In genomic region chr11:62336949-62337681, GRCh38 we compare ENCODE assay signal across 8 cellular contexts. TPM values are rescaled to one million over a fixed set of nuclear protein-coding genes. Genes with fewer than 3 reads are reported as not detected.
DNase-seq lines count a peak whose midpoint lies in the region; ATAC-seq, FAIRE-seq and TF ChIP-seq lines count a peak whose summit lies in the region.

ASRGL1 (plus strand) TSS chr11:62337448; CDS start chr11:62337978, 530 bp downstream.

- ATAC-seq in WTC11 (peak; percentile 90), GM21515 (IDR thresholded peaks at IDR 0.05; ENCODE audit: unreplicated experiment) (no peak)

- H3K4me1 ChIP-seq in GM23248 (ENCODE audit: insufficient read depth) (no peaks in the 10 kb centered on the region), small intestine (ENCODE audit: control insufficient read depth in 2 of 2, insufficient read depth in 1 of 2, low read depth in 1 of 2, low read length in 1 of 2) (no peaks in the 10 kb centered on the region)

- no peak for FAIRE-seq in small intestine (lab: Jason Lieb, UNC)

- H3K4me3 Mint-ChIP-seq in WTC11 (peak within 1 kb of the TSS; percentile 92), immature natural killer cell (peak within 1 kb of the TSS; percentile 86 to 95 (median 89))

- peak within 1 kb of the TSS; percentile 73 for H3K4me3 ChIP-seq in GM23248
- H3K4me3 ChIP-seq in cardiac fibroblast (replicated peaks in 1 of 2; ENCODE audit: low read depth in 2 of 2, low read length in 2 of 2), result peak within 1 kb of the TSS; percentile 53 to 60
- H3K4me3 ChIP-seq in small intestine (ENCODE audit: low read depth in 1 of 2, low read length in 2 of 2), result peak within 1 kb of the TSS; percentile 46 to 79

- in situ Hi-C loops in GM23248 (cut with MboI), result no loop called here

- H3K27me3 Mint-ChIP-seq in WTC11 (ENCODE audit: low read depth), result peaks cover 35% of the 10 kb centered on the region
- peaks cover 5 to 16% (median 12%) of the 10 kb centered on the region in 3 donors for H3K27me3 Mint-ChIP-seq in immature natural killer cell (ENCODE audit: low read depth in 3 of 3)

- H3K79me2 ChIP-seq in GM23248 (ENCODE audit: insufficient read depth), result no peaks in the 10 kb centered on the region

- peak within 1 kb of the TSS; percentile 71 for H3K4me2 ChIP-seq in GM23248 (ENCODE audit: unreplicated experiment)

- H3K27ac ChIP-seq in GM23248 (no peak within 1 kb of the TSS), small intestine (ENCODE audit: low read depth in 1 of 2, low read length in 1 of 2) (peak within 1 kb of the TSS in 1 of 2 donors; percentile 12)

- no peak within 1 kb of the TSS for H3K9ac ChIP-seq in GM23248

- H4K20me1 ChIP-seq in GM23248 (ENCODE audit: insufficient read depth), result no peaks in the 10 kb centered on the region

- no peaks in the 10 kb centered on the region for H3F3A ChIP-seq in GM23248 (ENCODE audit: insufficient read depth)

- peaks cover 37% of the 10 kb centered on the region for H3K27me3 ChIP-seq in GM23248 (replicated peaks; ENCODE audit: insufficient read depth)
- H3K27me3 ChIP-seq in small intestine (ENCODE audit: control insufficient read depth in 2 of 2, insufficient read depth in 2 of 2, low read length in 2 of 2), result no peaks in the 10 kb centered on the region

- WGBS in GM23248 (ENCODE audit: low coverage in 1 of 2, low lambda C conversion rate in 2 of 2, missing lambda C conversion rate in 2 of 2), 2 experiments, result 12 to 16% methylated on average over 49 to 67 of the region's 67 CpGs
- 19 to 25% (median 22%) methylated on average over 52 to 67 of the region's 67 CpGs for WGBS in small intestine, 3 donors

- TF ChIP-seq CTCF in WTC11 (IDR thresholded peaks at IDR 0.05) (no peak), cardiac fibroblast (IDR thresholded peaks at IDR 0.05; ENCODE audit: low read depth, low read length) (no peak)

- H3K4me1 Mint-ChIP-seq in WTC11, result peaks cover 26% of the 10 kb centered on the region
- H3K4me1 Mint-ChIP-seq in immature natural killer cell, result peaks cover 10 to 37% of the 10 kb centered on the region in 2 donors

- peak within 1 kb of the TSS; percentile 75 for H2AFZ ChIP-seq in GM23248

- H3K36me3 Mint-ChIP-seq in WTC11, result no peaks in the 10 kb centered on the region
- no peaks in the 10 kb centered on the region for H3K36me3 Mint-ChIP-seq in immature natural killer cell

- H3K9me3 Mint-ChIP-seq in WTC11 (no peaks in the 10 kb centered on the region), immature natural killer cell (no peaks in the 10 kb centered on the region)

- CTCF ChIA-PET in WTC11 (lab: Charles Lee), result interaction anchor here (0.5 to 1.9 kb wide), 7 partner anchors 13 to 206 kb away, joined by 3 to 7 read pairs (median 5); no protein-coding TSS in a partner anchor

- no peaks in the 10 kb centered on the region for H3K36me3 ChIP-seq in GM23248 (ENCODE audit: low read depth)
- no peaks in the 10 kb centered on the region for H3K36me3 ChIP-seq in small intestine (ENCODE audit: control insufficient read depth in 2 of 2, insufficient read depth in 2 of 2, low read length in 2 of 2)

- DNase-seq in C1 segment of cervical spinal cord (lab: John Stamatoyannopoulos, UW), result peak; percentile 16 to 89 (median 76)
- peak; percentile 77 for DNase-seq in GM23248
- DNase-seq in NCI-H2107 (lab: John Stamatoyannopoulos, UW), result peak; percentile 72
- DNase-seq in WTC11 (ENCODE audit: low spot score), result peak; percentile 93
- peak; percentile 47 to 55 for DNase-seq in cardiac fibroblast (ENCODE audit: low read depth in 2 of 2)
- DNase-seq in immature natural killer cell, result peak; percentile 74 to 78 (median 76)
- DNase-seq in small intestine, result peak; percentile 81

- H3K27ac Mint-ChIP-seq in WTC11 (peak within 1 kb of the TSS; percentile 68; the same call in 1 of the 2 replicates), immature natural killer cell (peak within 1 kb of the TSS in 5 of 6 donors; percentile 54 to 76 (median 75))

- no peaks in the 10 kb centered on the region for H3K9me2 ChIP-seq in GM23248 (ENCODE audit: insufficient read depth)

- H3K9me3 ChIP-seq in GM23248 (ENCODE audit: low read depth), result no peaks in the 10 kb centered on the region
- H3K9me3 ChIP-seq in small intestine (ENCODE audit: control insufficient read depth, low read depth), result no peaks in the 10 kb centered on the region

- POLR2A ChIA-PET in WTC11 (lab: Charles Lee), result interaction anchor here (1.1 to 1.4 kb wide), 2 partner anchors 155 to 255 kb away, joined by 3 to 4 read pairs; partner anchors contain the start of gene TUT1

TF ChIP-seq in WTC11, 78 proteins besides CTCF, POLR2A, EP300 and RAD21 (continues in another document):
- no peak for TF ChIP-seq NFYB (CRISPR knock-in tag; conservative IDR thresholded peaks at IDR 0.05; ENCODE audit: low read depth)
- TF ChIP-seq MYBL2 (CRISPR knock-in tag; IDR thresholded peaks at IDR 0.05), result 0 out of 2 replicates have a peak, but pooled peaks have one; percentile 80
- TF ChIP-seq ATF2 (CRISPR knock-in tag; IDR thresholded peaks at IDR 0.05; ENCODE audit: borderline replicate concordance, low read depth), result no peak
- TF ChIP-seq PREB (CRISPR knock-in tag; IDR thresholded peaks at IDR 0.05; ENCODE audit: borderline replicate concordance), result no peak
- no peak for TF ChIP-seq NFATC4 (CRISPR knock-in tag; IDR thresholded peaks at IDR 0.05)
- TF ChIP-seq ERG (CRISPR knock-in tag; IDR thresholded peaks at IDR 0.05), result no peak
- peak; percentile 19; the same call in 1 of the 2 replicates for TF ChIP-seq FOXK1 (CRISPR knock-in tag; IDR thresholded peaks at IDR 0.05)
- TF ChIP-seq ZNF232 (CRISPR knock-in tag; IDR thresholded peaks at IDR 0.05), result no peak; the same call in 1 of the 2 replicates
- peak; percentile 89 for TF ChIP-seq E2F5 (CRISPR knock-in tag; IDR thresholded peaks at IDR 0.05)
- TF ChIP-seq ZNF423 (CRISPR knock-in tag; IDR thresholded peaks at IDR 0.05), result no peak
- TF ChIP-seq USF1 (CRISPR knock-in tag; IDR thresholded peaks at IDR 0.05), result no peak
- no peak for TF ChIP-seq NR1H2 (CRISPR knock-in tag; IDR thresholded peaks at IDR 0.05)
- no peak for TF ChIP-seq TP53 (CRISPR knock-in tag; IDR thresholded peaks at IDR 0.05)
- no peak for TF ChIP-seq EMX1 (CRISPR knock-in tag; IDR thresholded peaks at IDR 0.05)
- 0 out of 2 replicates have a peak, but pooled peaks have one; percentile 50 for TF ChIP-seq ESRRA (CRISPR knock-in tag; IDR thresholded peaks at IDR 0.05; ENCODE audit: borderline replicate concordance)
- no peak for TF ChIP-seq ATF1 (CRISPR knock-in tag; IDR thresholded peaks at IDR 0.05)
- no peak for TF ChIP-seq IRF2 (CRISPR knock-in tag; IDR thresholded peaks at IDR 0.05; ENCODE audit: borderline replicate concordance, low read depth)

RNA-seq across cellular contexts. Expression of gene ASRGL1, which starts in this region (rescaled TPM):
- 0.43 TPM in 1 of 2 replicates, not detected in the other for total RNA-seq in GM23248 (2014; rRNA removed; shearing (Covaris generic))
- polyA plus RNA-seq in GM23248 (2016; fragmentation: Nextera tagmentation; extraction: Ambion mirVana) (0.59 and 1.2 TPM in 2 replicates), immature natural killer cell (10 to 100 TPM in 1 of 3 donors, 1 to 10 TPM in 2; 3.2 to 11.2 (median 8.1) TPM), small intestine (10 to 100 TPM in 1 of 3 donors, 1 to 10 TPM in 2; 3.6 to 19.4 (median 4.9) TPM)
- 36.3 to 51.6 TPM (median 41.5 TPM) in 3 replicates for total RNA-seq in WTC11 (2021)

Comparison
In these comparisons a context has a peak if more than half of its experiments do, and no peak if none do; other contexts are left out.
1. RNA of gene ASRGL1 (total RNA-seq): 36.3 to 51.6 TPM in WTC11; 0.43 TPM in GM23248; every median in the first group is over 10 times any median in the second.
2. Peak in every context shown above with its lines, with median percentiles within 50 percentile points of each other: DNase-seq and H3K4me3 ChIP-seq.